8 cellular contexts compared by ENCODE assay signal in genomic region chr7:30026229-30027064, GRCh38. TPM values are rescaled to one million over a fixed set of nuclear protein-coding genes. Genes with fewer than 3 reads are reported as not detected.
DNase-seq lines count a peak whose midpoint lies in the region; ATAC-seq and TF ChIP-seq lines count a peak whose summit lies in the region.

Gene FKBP14, minus strand, starts transcription at chr7:30026702. Its CDS starts 194 bp downstream, at chr7:30026508.

- peaks cover 3% of the 10 kb centered on the region for H3K36me3 Mint-ChIP-seq in activated naive CD8-positive, alpha-beta T cell

- H3K4me3 Mint-ChIP-seq in activated naive CD8-positive, alpha-beta T cell = peak within 1 kb of the TSS; percentile 94

- H3K27me3 Mint-ChIP-seq in activated naive CD8-positive, alpha-beta T cell = no peaks in the 10 kb centered on the region

- H3K4me1 Mint-ChIP-seq in activated naive CD8-positive, alpha-beta T cell (ENCODE audit: low read depth) = peaks cover 35% of the 10 kb centered on the region

- peak within 1 kb of the TSS; percentile 91 for H3K27ac Mint-ChIP-seq in activated naive CD8-positive, alpha-beta T cell

- H3K4me3 ChIP-seq in GM08714 (ENCODE audit: low read length) (peak within 1 kb of the TSS; percentile 99), NB4 (ENCODE audit: low read depth, low read length) (peak within 1 kb of the TSS; percentile 84)

- DNase-seq in NB4 (ENCODE audit: low read depth) (peak; percentile 100), glomerular visceral epithelial cell (ENCODE audit: extremely low spot score) (peak; percentile 98), occipital lobe (lab: John Stamatoyannopoulos, UW) (peak; percentile 96)

- no peaks in the 10 kb centered on the region for H3K9me3 Mint-ChIP-seq in activated naive CD8-positive, alpha-beta T cell (ENCODE audit: low read depth)

- peak; percentile 87 for TF ChIP-seq POLR2A in NB4 (IDR thresholded peaks at IDR 0.05; ENCODE audit: extremely low read depth, insufficient read length)

- ATAC-seq in HG02571 (IDR thresholded peaks at IDR 0.05; ENCODE audit: unreplicated experiment) = peak; percentile 73
- ATAC-seq in SK-N-SH treated with all-trans-retinoic acid at 6 μM for 48 hours = peak; percentile 91

- peak within 1 kb of the TSS; percentile 34 for H3K27ac ChIP-seq in temporal lobe (ENCODE audit: low read depth, low read length)

- no peak for TF ChIP-seq CTCF in NB4 (IDR thresholded peaks at IDR 0.05; ENCODE audit: low read depth, low read length)

TF ChIP-seq in SK-N-SH treated with all-trans-retinoic acid at 6 μM for 48 hours, 23 proteins besides CTCF, POLR2A, EP300 and RAD21:
- TF ChIP-seq TSHZ2 (CRISPR knock-in tag; IDR thresholded peaks at IDR 0.05) (peak; percentile 29; the same call in 1 of the 2 replicates), ZNF565 (CRISPR knock-in tag; conservative IDR thresholded peaks at IDR 0.05; ENCODE audit: low read depth) (no peak)

RNA-seq across cellular contexts. Expression of gene FKBP14, which starts in this region (rescaled TPM):
- total RNA-seq in occipital lobe = 6.1 TPM
- total RNA-seq in temporal lobe = 7.4 TPM

Comparison
In these comparisons a context has a peak if more than half of its experiments do, and no peak if none do; other contexts are left out.
1. Peak in every context shown above with its lines: DNase-seq, ATAC-seq, H3K4me3 ChIP-seq and H3K27ac ChIP-seq.